ENCODE assay signal across 11 cellular contexts in genomic region chr5:86917117-86917579, GRCh38.
DNase-seq lines count a peak whose midpoint lies in the region; ATAC-seq and TF ChIP-seq lines count a peak whose summit lies in the region.
"Had no signal": no experiment of that assay in that cellular context is flagged by ENCODE, and none has a peak within 500 bp of the region (broad histone marks: within the 10 kb centered on the region; RNA-seq: fewer than 3 reads in every experiment).

No MANE protein-coding gene starts in this region.

- in situ Hi-C loops in astrocyte of the cerebellum (cut with HindIII; ENCODE audit: low sequenced_read_pairs): no loop called here

- no peak for TF ChIP-seq CTCF in astrocyte of the cerebellum (IDR thresholded peaks at IDR 0.05; ENCODE audit: low read depth, low read length, missing control alignments)

- DNase-seq in GM03348 (ENCODE audit: low spot score) (peak; percentile 5), M059J (ENCODE audit: low read depth) (peak; percentile 22), astrocyte of the cerebellum (ENCODE audit: low read depth) (peak; percentile 26), kidney tubule cell (ENCODE audit: low spot score) (peak; percentile 19), SW480 (ENCODE audit: low spot score) (no peak), NCI-H774 (lab: John Stamatoyannopoulos, UW) (no peak), hippocampal formation (lab: John Stamatoyannopoulos, UW) (no peak)
- DNase-seq: GOT3, SHP77 treated with DMSO at 0.1 percent for 48 hours had no signal

- ATAC-seq in GM21723 (IDR thresholded peaks at IDR 0.05; ENCODE audit: unreplicated experiment): no peak

- H3K4me3 ChIP-seq in astrocyte of the cerebellum (ENCODE audit: low read depth, low read length): no peak overlapping the region
- H3K4me3 ChIP-seq: vagina had no signal

Comparison
In these comparisons a context has a peak if more than half of its experiments do, and no peak if none do; other contexts are left out.
1. DNase-seq: peak in GM03348 (single experiment), M059J (single experiment), astrocyte of the cerebellum (single experiment) and kidney tubule cell (single experiment); none in SW480 (single experiment), NCI-H774 (single experiment) and hippocampal formation (0 of 2).